2 cellular contexts compared by ENCODE assay signal in genomic region chr11:3836903-3837302, GRCh38.
TF ChIP-seq lines count a peak whose summit lies in the region.

No MANE protein-coding gene starts in this region.

TF ChIP-seq in liver, 16 proteins besides CTCF, POLR2A, EP300 and RAD21:
- TF ChIP-seq SP1 (IDR thresholded peaks at IDR 0.05) (no peak), FOXA2 (IDR thresholded peaks at IDR 0.05) (no peak), GABPA (IDR thresholded peaks at IDR 0.05 in 1 of 2, conservative IDR thresholded peaks at IDR 0.05 in 1 of 2) (no peak), REST (IDR thresholded peaks at IDR 0.05) (no peak), ATF3 (IDR thresholded peaks at IDR 0.05) (no peak), ZBTB33 (IDR thresholded peaks at IDR 0.05) (no peak), FOXA1 (IDR thresholded peaks at IDR 0.05) (no peak), TAF1 (conservative IDR thresholded peaks at IDR 0.05) (no peak), HNF4G (IDR thresholded peaks at IDR 0.05) (no peak)

TF ChIP-seq in HepG2, 621 proteins besides CTCF, POLR2A, EP300 and RAD21:
- TF ChIP-seq FUBP1 (CRISPR knock-in tag; IDR thresholded peaks at IDR 0.05; ENCODE audit: borderline replicate concordance): no peak
- TF ChIP-seq DRAP1 (CRISPR knock-in tag; IDR thresholded peaks at IDR 0.05): no peak
- TF ChIP-seq KDM1A (CRISPR knock-in tag; IDR thresholded peaks at IDR 0.05): no peak
TF ChIP-seq in HepG2: peak in this region for 0.
